9 cellular contexts compared by ENCODE assay signal in the genomic region with DNA sequence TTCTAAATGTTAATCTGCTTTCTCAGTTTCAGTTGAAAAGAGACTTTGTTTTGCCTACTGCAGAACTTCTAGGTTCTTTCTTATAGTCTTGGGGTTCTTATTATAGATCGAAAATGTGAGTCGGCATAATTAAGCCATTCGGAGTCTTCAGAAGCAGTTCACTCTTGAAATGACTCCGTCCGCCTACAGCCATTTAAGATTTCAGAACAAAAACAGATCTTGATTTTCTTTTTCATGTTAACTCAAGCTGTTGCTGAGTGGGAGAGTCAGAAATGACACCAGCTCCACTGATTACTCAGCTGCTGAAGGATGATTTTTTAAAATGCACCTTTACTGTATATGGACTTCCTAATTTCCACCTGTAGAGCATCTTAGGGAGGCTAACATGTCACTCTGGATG. TPM values are rescaled to one million over a fixed set of nuclear protein-coding genes. Genes with fewer than 3 reads are reported as not detected.
A peak's percentile ranks its signal among the peaks of the same experiment; 100 is the strongest.
DNase-seq lines count a peak whose midpoint lies in the region; ATAC-seq and TF ChIP-seq lines count a peak whose summit lies in the region.
"Had no signal": no experiment of that assay in that cellular context is flagged by ENCODE, and none has a peak within 500 bp of the region (broad histone marks: within the 10 kb centered on the region; RNA-seq: fewer than 3 reads in every experiment).

No MANE protein-coding gene starts in this region.

- H3K9me3 Mint-ChIP-seq in osteocyte (ENCODE audit: unreplicated experiment): no peaks in the 10 kb centered on the region

- peak; percentile 63 for ATAC-seq in GM21360 (IDR thresholded peaks at IDR 0.05; ENCODE audit: unreplicated experiment)
- ATAC-seq in HG03457 (IDR thresholded peaks at IDR 0.05; ENCODE audit: unreplicated experiment): peak; percentile 39

- no peak overlapping the region for H3K27ac Mint-ChIP-seq in osteocyte (ENCODE audit: unreplicated experiment)

- peak; percentile 71 for DNase-seq in GM06990 (ENCODE audit: extremely low read depth, insufficient read length)
- no peak for DNase-seq in esophagus squamous epithelium (lab: John Stamatoyannopoulos, UW)
- DNase-seq in NOMO-1 treated with DMSO at 0.1 percent for 48 hours (lab: John Stamatoyannopoulos, UW; ENCODE audit: unreplicated experiment): no peak
- no peak for DNase-seq in kidney glomerular epithelial cell (lab: John Stamatoyannopoulos, UW)
- DNase-seq in NCI-H2171 (lab: John Stamatoyannopoulos, UW): no peak
- no peak for DNase-seq in osteocyte (ENCODE audit: extremely low spot score, unreplicated experiment)
- DNase-seq: NCI-H1417 treated with DMSO at 0.1 percent for 48 hours had no signal

- H3K4me1 Mint-ChIP-seq in osteocyte (ENCODE audit: unreplicated experiment): peaks cover 17% of the 10 kb centered on the region

- no peak overlapping the region for H3K4me3 Mint-ChIP-seq in osteocyte (ENCODE audit: unreplicated experiment)

- H3K27me3 Mint-ChIP-seq in osteocyte (ENCODE audit: unreplicated experiment): no peaks in the 10 kb centered on the region

- H3K4me3 ChIP-seq in GM06990 (replicated peaks; ENCODE audit: low read depth, low read length): peak overlapping the region; percentile 51
- H3K4me3 ChIP-seq in esophagus squamous epithelium: peak overlapping the region in 3 of 4 donors; percentile 8 to 67 (median 52)

- H3K36me3 Mint-ChIP-seq in osteocyte (ENCODE audit: unreplicated experiment): no peaks in the 10 kb centered on the region

- intact Hi-C loops in esophagus squamous epithelium (cut with DNase I): no loop called here

- WGBS in esophagus squamous epithelium, 2 donors: 73 to 83% methylated on average over 5 of the region's 5 CpGs

- H3K27ac ChIP-seq in esophagus squamous epithelium: peak overlapping the region in 2 of 4 donors; percentile 89 to 90

- no peak for TF ChIP-seq POLR2A in esophagus squamous epithelium (IDR thresholded peaks at IDR 0.05)

- H3K36me3 ChIP-seq in GM06990 (ENCODE audit: control insufficient read depth, insufficient read depth, low read length) (peaks cover 26% of the 10 kb centered on the region), esophagus squamous epithelium (peaks cover 16 to 31% (median 18%) of the 10 kb centered on the region in 3 donors)

- H3K27me3 ChIP-seq in GM06990 (replicated peaks; ENCODE audit: control insufficient read depth, insufficient read depth, low read length) (no peaks in the 10 kb centered on the region), esophagus squamous epithelium (no peaks in the 10 kb centered on the region)

- TF ChIP-seq CTCF in GM06990 (IDR thresholded peaks at IDR 0.05; ENCODE audit: insufficient read depth, low read length, poor library complexity, severe bottlenecking): no peak
- no peak for TF ChIP-seq CTCF in esophagus squamous epithelium (IDR thresholded peaks at IDR 0.05)
- no peak for TF ChIP-seq CTCF in osteocyte (IDR thresholded peaks at IDR 0.05)

- H3K4me1 ChIP-seq in esophagus squamous epithelium: peaks cover 11 to 82% (median 26%) of the 10 kb centered on the region in 3 donors

- no peaks in the 10 kb centered on the region for H3K9me3 ChIP-seq in esophagus squamous epithelium

RNA-seq across cellular contexts. Expression of a gene that starts 15.9 kb away (rescaled TPM):
- total RNA-seq in esophagus squamous epithelium (10 to 100 TPM; 18.3 to 75.8 (median 35.4) TPM), osteocyte (0.29 TPM in 1 of 2 replicates, not detected in the other)

Comparison
In these comparisons a context has a peak if more than half of its experiments do, and no peak if none do; other contexts are left out.
1. RNA of a gene that starts 15.9 kb away (total RNA-seq): 18.3 to 75.8 TPM in esophagus squamous epithelium; 0.29 TPM in osteocyte; every median in the first group is over 10 times any median in the second.